ENCODE assay signal across 9 cellular contexts in genomic region chr4:36244257-36245084, GRCh38. TPM values are rescaled to one million over a fixed set of nuclear protein-coding genes. Genes with fewer than 3 reads are reported as not detected.
DNase-seq lines count a peak whose midpoint lies in the region; ATAC-seq and TF ChIP-seq lines count a peak whose summit lies in the region.
"Had no signal": no experiment of that assay in that cellular context is flagged by ENCODE, and none has a peak within 500 bp of the region (broad histone marks: within the 10 kb centered on the region; RNA-seq: fewer than 3 reads in every experiment).

ARAP2 (minus strand) TSS chr4:36244514; CDS start chr4:36229486, 15,028 bp downstream.

- H4K20me1 ChIP-seq in OCI-LY3 (ENCODE audit: insufficient read depth, low read length) = 0 out of 2 replicates have a peak, but pooled peaks cover 9% of the 10 kb centered on the region

- H2AFZ ChIP-seq in OCI-LY3 (ENCODE audit: low read depth, low read length) = peak within 1 kb of the TSS; percentile 93

- H3K9me3 ChIP-seq in OCI-LY3 (ENCODE audit: insufficient read depth, low read length) (no peaks in the 10 kb centered on the region), suprapubic skin (no peaks in the 10 kb centered on the region)

- TF ChIP-seq CTCF in OCI-LY3 (IDR thresholded peaks at IDR 0.05; ENCODE audit: low read depth, low read length) (no peak), foreskin keratinocyte (conservative IDR thresholded peaks at IDR 0.05) (peak; percentile 20), suprapubic skin (IDR thresholded peaks at IDR 0.05) (no peak)

- no peak for TF ChIP-seq EP300 in suprapubic skin (IDR thresholded peaks at IDR 0.05)

- ATAC-seq in GM18873 (IDR thresholded peaks at IDR 0.05; ENCODE audit: low FRiP score, unreplicated experiment) (peak; percentile 46), HG03139 (IDR thresholded peaks at IDR 0.05; ENCODE audit: unreplicated experiment) (peak; percentile 46), foreskin keratinocyte (peak; percentile 93)

- H3K27ac ChIP-seq in OCI-LY3 (ENCODE audit: low read length) (peak within 1 kb of the TSS; percentile 58), foreskin keratinocyte (peak within 1 kb of the TSS; percentile 75), suprapubic skin (peak within 1 kb of the TSS; percentile 98)

- peak within 1 kb of the TSS; percentile 82 for H3K9ac ChIP-seq in OCI-LY3 (ENCODE audit: low read length)

- peaks cover 38% of the 10 kb centered on the region for H3K4me1 ChIP-seq in OCI-LY3 (ENCODE audit: low read length)
- H3K4me1 ChIP-seq in foreskin keratinocyte = peaks cover 17% of the 10 kb centered on the region
- H3K4me1 ChIP-seq in suprapubic skin = peaks cover 20% of the 10 kb centered on the region

- peak within 1 kb of the TSS; percentile 79 for H3K4me2 ChIP-seq in OCI-LY3 (ENCODE audit: low read length)

- 6% methylated on average over 14 of the region's 81 CpGs for WGBS in suprapubic skin

- H3K36me3 ChIP-seq in OCI-LY3 (replicated peaks; ENCODE audit: low read depth, low read length) (peaks cover 9% of the 10 kb centered on the region), suprapubic skin (no peaks in the 10 kb centered on the region)

- peaks cover 48% of the 10 kb centered on the region for H3K79me2 ChIP-seq in OCI-LY3 (ENCODE audit: low read length)

- H3K4me3 ChIP-seq in OCI-LY3 (ENCODE audit: low read length) (peak within 1 kb of the TSS; percentile 79), suprapubic skin (peak within 1 kb of the TSS; percentile 87)

- TF ChIP-seq POLR2A in suprapubic skin (IDR thresholded peaks at IDR 0.05) = peak in 1 of 2 donors; percentile 33

- peak; percentile 8 for DNase-seq in AG08396 (ENCODE audit: low spot score)
- peak; percentile 34 to 73 for DNase-seq in activated T-helper 1 cell treated with anti-CD3 and anti-CD28 coated beads, Interleukin-2, amount 50 U/mL, for 16 hours (ENCODE audit: low read depth in 1 of 2, low spot score in 1 of 2)
- peak; percentile 69 to 83 for DNase-seq in foreskin keratinocyte
- DNase-seq in occipital lobe (lab: John Stamatoyannopoulos, UW) = peak; percentile 63
- DNase-seq in suprapubic skin (ENCODE audit: low spot score in 2 of 2) = peak in 1 of 2 donors; percentile 72

- H3K27me3 ChIP-seq in OCI-LY3 (ENCODE audit: low read depth, low read length) = no peaks in the 10 kb centered on the region
- no peaks in the 10 kb centered on the region for H3K27me3 ChIP-seq in foreskin keratinocyte
- H3K27me3 ChIP-seq in suprapubic skin = no peaks in the 10 kb centered on the region

RNA-seq across cellular contexts. Expression of gene ARAP2, which starts in this region (rescaled TPM):
- 13.0 and 13.5 TPM in 2 replicates for total RNA-seq in foreskin keratinocyte
- polyA plus RNA-seq in foreskin keratinocyte = 1.5 and 1.8 TPM in 2 replicates
- 91.2 TPM for total RNA-seq in occipital lobe
- 100 to 1,000 TPM in 3 of 4 donors, 10 to 100 TPM in 1; 88.2 to 203 (median 117) TPM for total RNA-seq in suprapubic skin
- total RNA-seq: LHCN-M2 had no signal
